21 cellular contexts compared by ENCODE assay signal in genomic region chr4:2874861-2875260, GRCh38. TPM values are rescaled to one million over a fixed set of nuclear protein-coding genes. Genes with fewer than 3 reads are reported as not detected.
DNase-seq lines count a peak whose midpoint lies in the region; ATAC-seq and TF ChIP-seq lines count a peak whose summit lies in the region.
"Had no signal": no experiment of that assay in that cellular context is flagged by ENCODE, and none has a peak within 500 bp of the region (broad histone marks: within the 10 kb centered on the region; RNA-seq: fewer than 3 reads in every experiment).

No MANE protein-coding gene starts in this region.

- H3K9me3 Mint-ChIP-seq in activated T-cell treated with anti-CD3 and anti-CD28 coated beads, Interleukin-2, amount 50 U/mL, for 24 hours, result no peaks in the 10 kb centered on the region
- H3K9me3 Mint-ChIP-seq in activated T-cell treated with anti-CD3 and anti-CD28 coated beads, Interleukin-2, amount 50 U/mL, for 4 hours, result no peaks in the 10 kb centered on the region
- H3K9me3 Mint-ChIP-seq: CD8-positive, alpha-beta memory T cell had no signal

- peak overlapping the region; percentile 92 for H3K27ac ChIP-seq in VCaP
- peak overlapping the region; percentile 72 for H3K27ac ChIP-seq in temporal lobe (ENCODE audit: low read depth, low read length)
- H3K27ac ChIP-seq in left ventricle myocardium inferior (replicated peaks), result no peak overlapping the region
- H3K27ac ChIP-seq: 22Rv1; BLaER1 treated with 17β-estradiol and CSF1 and Interleukin-3, amounts not matched to agents 10 nM and 100 nM; PC-9; SK-N-MC had no signal

- H3K36me3 ChIP-seq in left ventricle myocardium inferior, result peaks cover 36% of the 10 kb centered on the region

- DNase-seq in activated T-cell treated with anti-CD3 and anti-CD28 coated beads, Interleukin-2, amount 50 U/mL, for 24 hours, result no peak
- no peak for DNase-seq in activated T-cell treated with anti-CD3 and anti-CD28 coated beads, Interleukin-2, amount 50 U/mL, for 4 hours
- DNase-seq in islet precursor cell (peak; percentile 41), COLO829 (ENCODE audit: low spot score) (no peak), left ventricle myocardium inferior (no peak)
- DNase-seq: ACHN; CD8-positive, alpha-beta memory T cell; Kasumi-1; NCI-H1417; NCI-H1694 treated with DMSO at 0.1 percent for 48 hours; NCI-H2081 treated with DMSO at 0.1 percent for 48 hours; NCI-H748 treated with DMSO at 0.1 percent for 48 hours; PC-9; RPMI8226; SHP77 had no signal

- no peaks in the 10 kb centered on the region for H3K27me3 ChIP-seq in left ventricle myocardium inferior (ENCODE audit: low read depth)
- H3K27me3 ChIP-seq: BLaER1 treated with 17β-estradiol and CSF1 and Interleukin-3, amounts not matched to agents 10 nM and 100 nM had no signal

- peaks cover 63% of the 10 kb centered on the region for H3K4me1 Mint-ChIP-seq in activated T-cell treated with anti-CD3 and anti-CD28 coated beads, Interleukin-2, amount 50 U/mL, for 24 hours (ENCODE audit: low read depth)
- peaks cover 55% of the 10 kb centered on the region for H3K4me1 Mint-ChIP-seq in activated T-cell treated with anti-CD3 and anti-CD28 coated beads, Interleukin-2, amount 50 U/mL, for 4 hours (ENCODE audit: low read depth)

- TF ChIP-seq CTCF in VCaP (conservative IDR thresholded peaks at IDR 0.05) (no peak), left ventricle myocardium inferior (IDR thresholded peaks at IDR 0.05; ENCODE audit: borderline replicate concordance) (no peak)

- H3K9me3 ChIP-seq in left ventricle myocardium inferior (replicated peaks), result no peaks in the 10 kb centered on the region
- H3K9me3 ChIP-seq: BLaER1 treated with 17β-estradiol and CSF1 and Interleukin-3, amounts not matched to agents 10 nM and 100 nM had no signal

- no peak for ATAC-seq in activated T-cell treated with anti-CD3 and anti-CD28 coated beads, Interleukin-2, amount 50 U/mL, for 4 hours
- ATAC-seq in GM21717 (IDR thresholded peaks at IDR 0.05; ENCODE audit: unreplicated experiment), result no peak

- H3K27ac Mint-ChIP-seq in activated T-cell treated with anti-CD3 and anti-CD28 coated beads, Interleukin-2, amount 50 U/mL, for 24 hours, result peak overlapping the region; percentile 71

- no peak overlapping the region for H3K4me3 Mint-ChIP-seq in activated T-cell treated with anti-CD3 and anti-CD28 coated beads, Interleukin-2, amount 50 U/mL, for 24 hours
- H3K4me3 Mint-ChIP-seq in activated T-cell treated with anti-CD3 and anti-CD28 coated beads, Interleukin-2, amount 50 U/mL, for 4 hours, result no peak overlapping the region
- H3K4me3 Mint-ChIP-seq: CD8-positive, alpha-beta memory T cell had no signal

- H3K36me3 Mint-ChIP-seq in activated T-cell treated with anti-CD3 and anti-CD28 coated beads, Interleukin-2, amount 50 U/mL, for 24 hours (ENCODE audit: low read depth), result peaks cover 47% of the 10 kb centered on the region
- peaks cover 20% of the 10 kb centered on the region for H3K36me3 Mint-ChIP-seq in activated T-cell treated with anti-CD3 and anti-CD28 coated beads, Interleukin-2, amount 50 U/mL, for 4 hours (ENCODE audit: insufficient read depth)

- peaks cover 92% of the 10 kb centered on the region for H3K4me1 ChIP-seq in left ventricle myocardium inferior

- H3K4me3 ChIP-seq in left ventricle myocardium inferior, result no peak overlapping the region
- H3K4me3 ChIP-seq: BLaER1 treated with 17β-estradiol and CSF1 and Interleukin-3, amounts not matched to agents 10 nM and 100 nM; PC-9; SK-N-MC had no signal

- intact Hi-C loops in left ventricle myocardium inferior (cut with micrococcal nuclease), result no loop called here

- H3K27me3 Mint-ChIP-seq in activated T-cell treated with anti-CD3 and anti-CD28 coated beads, Interleukin-2, amount 50 U/mL, for 24 hours, result no peaks in the 10 kb centered on the region
- no peaks in the 10 kb centered on the region for H3K27me3 Mint-ChIP-seq in activated T-cell treated with anti-CD3 and anti-CD28 coated beads, Interleukin-2, amount 50 U/mL, for 4 hours (ENCODE audit: low read depth)
- H3K27me3 Mint-ChIP-seq: CD8-positive, alpha-beta memory T cell had no signal

RNA-seq across cellular contexts. Expression of gene ADD1, which starts 31.2 kb away (rescaled TPM):
- 100 to 1,000 TPM; 147 to 175 (median 153) TPM for total RNA-seq in activated T-cell treated with anti-CD3 and anti-CD28 coated beads, Interleukin-2, amount 50 U/mL, for 4 hours
- total RNA-seq in temporal lobe (191 TPM), left ventricle myocardium inferior (212 TPM)
